8 cellular contexts compared by ENCODE assay signal in the genomic region with DNA sequence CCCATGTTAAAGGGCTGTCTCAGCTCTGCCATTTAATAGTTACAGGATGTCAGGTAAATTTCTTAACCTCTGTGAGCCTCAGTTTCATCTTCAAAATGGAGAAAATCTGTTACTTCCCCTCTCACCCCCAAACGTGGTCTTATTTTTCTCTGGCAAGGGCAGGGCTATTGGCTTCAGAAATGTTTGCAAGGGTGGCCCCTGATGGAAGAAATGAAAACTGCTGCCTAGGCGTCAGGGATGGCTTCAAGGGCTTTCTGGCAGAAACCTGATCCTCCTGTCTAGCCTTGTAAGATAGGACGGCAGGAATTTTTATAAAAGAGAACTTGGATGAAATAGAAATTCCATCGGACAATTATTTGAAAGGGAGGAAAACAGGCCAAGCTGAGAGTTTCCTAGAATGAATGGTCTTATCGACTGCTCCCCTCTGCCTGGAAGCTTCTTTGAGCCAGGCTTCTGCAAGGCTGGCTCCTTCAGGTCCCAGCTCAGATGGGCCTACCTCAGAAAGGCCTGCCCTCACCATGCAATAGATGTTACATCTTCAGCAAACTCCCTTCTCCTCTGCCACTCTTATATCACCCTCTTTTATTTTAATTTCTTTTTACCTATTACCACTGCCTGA. TPM values are rescaled to one million over a fixed set of nuclear protein-coding genes. Genes with fewer than 3 reads are reported as not detected.
A peak's percentile ranks its signal among the peaks of the same experiment; 100 is the strongest.
DNase-seq lines count a peak whose midpoint lies in the region; ATAC-seq and TF ChIP-seq lines count a peak whose summit lies in the region.

No MANE protein-coding gene starts in this region.

- H4K20me1 ChIP-seq in DND-41 (ENCODE audit: insufficient read depth, low read length): no peaks in the 10 kb centered on the region

- H3K27me3 ChIP-seq in DND-41 (ENCODE audit: insufficient read depth, low read length, poor library complexity) (no peaks in the 10 kb centered on the region), lower lobe of right lung (ENCODE audit: low read depth) (no peaks in the 10 kb centered on the region)

- H3K4me1 Mint-ChIP-seq in stimulated activated effector memory CD8-positive, alpha-beta T cell treated with anti-CD3 and anti-CD28 coated beads, Interleukin-12 subunit alpha, Interleukin-12 subunit beta, amount 100 ng/mL, for 72 hours: no peaks in the 10 kb centered on the region

- H3K27ac Mint-ChIP-seq in stimulated activated effector memory CD8-positive, alpha-beta T cell treated with anti-CD3 and anti-CD28 coated beads, Interleukin-12 subunit alpha, Interleukin-12 subunit beta, amount 100 ng/mL, for 72 hours: no peak overlapping the region

- no peak overlapping the region for H3K4me2 ChIP-seq in DND-41 (ENCODE audit: insufficient read depth, low read length)

- H3K9me3 ChIP-seq in DND-41 (ENCODE audit: insufficient read depth, low read length, severe bottlenecking) (no peaks in the 10 kb centered on the region), lower lobe of right lung (no peaks in the 10 kb centered on the region)

- H3K36me3 ChIP-seq in DND-41 (ENCODE audit: insufficient read depth, low read length) (no peaks in the 10 kb centered on the region), lower lobe of right lung (peaks cover 3% of the 10 kb centered on the region)

- no peaks in the 10 kb centered on the region for H3K4me1 ChIP-seq in DND-41 (ENCODE audit: insufficient read depth, low read length)
- peaks cover 7% of the 10 kb centered on the region for H3K4me1 ChIP-seq in lower lobe of right lung

- no peaks in the 10 kb centered on the region for H3K36me3 Mint-ChIP-seq in stimulated activated effector memory CD8-positive, alpha-beta T cell treated with anti-CD3 and anti-CD28 coated beads, Interleukin-12 subunit alpha, Interleukin-12 subunit beta, amount 100 ng/mL, for 72 hours

- no peak overlapping the region for H3K4me3 ChIP-seq in DND-41 (ENCODE audit: low read depth in 1 of 2, low read length in 2 of 2)
- no peak overlapping the region for H3K4me3 ChIP-seq in lower lobe of right lung

- intact Hi-C loops in lower lobe of right lung (cut with DNase I): no loop called here

- H3K4me3 Mint-ChIP-seq in stimulated activated effector memory CD8-positive, alpha-beta T cell treated with anti-CD3 and anti-CD28 coated beads, Interleukin-12 subunit alpha, Interleukin-12 subunit beta, amount 100 ng/mL, for 72 hours: no peak overlapping the region

- TF ChIP-seq CTCF in DND-41 (IDR thresholded peaks at IDR 0.05; ENCODE audit: borderline replicate concordance, extremely low read depth, low read length, poor library complexity, severe bottlenecking): peak; percentile 70
- TF ChIP-seq CTCF in lower lobe of right lung (IDR thresholded peaks at IDR 0.05): peak; percentile 80

- no peaks in the 10 kb centered on the region for H3K9me3 Mint-ChIP-seq in stimulated activated effector memory CD8-positive, alpha-beta T cell treated with anti-CD3 and anti-CD28 coated beads, Interleukin-12 subunit alpha, Interleukin-12 subunit beta, amount 100 ng/mL, for 72 hours

- peak; percentile 56 for DNase-seq in DND-41
- DNase-seq in H4 (ENCODE audit: low spot score): peak; percentile 67
- peak; percentile 27 for DNase-seq in NCI-H1694 (lab: John Stamatoyannopoulos, UW)
- peak; percentile 17 for DNase-seq in UCSD-AML1 (lab: John Stamatoyannopoulos, UW; ENCODE audit: unreplicated experiment)
- peak; percentile 55 for DNase-seq in cerebellar cortex (ENCODE audit: low spot score)
- DNase-seq in lower lobe of right lung: no peak
- DNase-seq in stimulated activated effector memory CD8-positive, alpha-beta T cell treated with anti-CD3 and anti-CD28 coated beads, Interleukin-12 subunit alpha, Interleukin-12 subunit beta, amount 100 ng/mL, for 72 hours (ENCODE audit: low spot score in 2 of 2): peak; percentile 8 to 77

- ATAC-seq in DND-41 (ENCODE audit: insufficient read depth, low read depth) (peak; percentile 82), lower lobe of right lung (peak; percentile 81 to 87), GM18858 (IDR thresholded peaks at IDR 0.05; ENCODE audit: unreplicated experiment) (no peak)
- peak; percentile 49 for ATAC-seq in stimulated activated effector memory CD8-positive, alpha-beta T cell treated with anti-CD3 and anti-CD28 coated beads, Interleukin-12 subunit alpha, Interleukin-12 subunit beta, amount 100 ng/mL, for 72 hours

- H3K9ac ChIP-seq in DND-41 (ENCODE audit: low read depth, low read length): no peak overlapping the region

- H3K27ac ChIP-seq in DND-41 (ENCODE audit: low read length) (no peak overlapping the region), lower lobe of right lung (peak overlapping the region; percentile 4)

- H3K79me2 ChIP-seq in DND-41 (ENCODE audit: insufficient read depth, low read length): no peaks in the 10 kb centered on the region

- no peak overlapping the region for H2AFZ ChIP-seq in DND-41 (ENCODE audit: low read depth, low read length)

RNA-seq across cellular contexts. Expression of a gene that starts 43.0 kb away (rescaled TPM):
- total RNA-seq in H4 (2014; rRNA removed; shearing (Covaris generic)): 10.6 and 28.7 TPM in 2 replicates
- total RNA-seq in lower lobe of right lung: 20.4 TPM
